In the genomic region with DNA sequence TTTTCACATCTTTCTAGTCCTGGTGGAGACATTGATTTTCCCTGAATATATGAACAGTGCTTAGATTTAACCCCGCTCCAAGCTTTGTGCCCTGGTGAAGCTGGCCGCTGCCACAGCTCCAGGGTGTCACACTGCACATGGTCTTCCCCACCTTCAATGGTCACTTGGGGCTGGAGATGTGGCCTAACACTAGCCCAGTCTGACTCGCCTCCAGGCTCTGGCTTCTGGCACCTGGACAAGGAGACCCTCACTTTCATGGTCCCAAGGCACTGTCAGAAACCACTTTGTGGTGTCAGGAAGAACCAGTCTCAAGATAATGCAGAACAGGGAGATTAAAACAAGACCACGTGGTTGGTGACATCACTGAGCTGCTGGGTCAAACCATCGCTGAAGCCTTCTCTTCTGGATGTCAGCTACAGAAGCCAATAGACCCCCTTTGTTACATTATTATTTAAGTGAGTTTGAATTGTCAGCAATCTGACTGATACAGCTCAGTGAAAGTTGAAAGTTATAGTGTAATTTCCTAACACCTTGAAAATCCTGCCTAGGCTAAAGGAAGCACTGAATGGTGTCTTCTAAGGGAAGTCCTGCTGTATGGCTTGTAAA, we compare ENCODE assay signal across 10 cellular contexts. TPM values are rescaled to one million over a fixed set of nuclear protein-coding genes. Genes with fewer than 3 reads are reported as not detected.
DNase-seq lines count a peak whose midpoint lies in the region; ATAC-seq and TF ChIP-seq lines count a peak whose summit lies in the region.
"Had no signal": no experiment of that assay in that cellular context is flagged by ENCODE, and none has a peak within 500 bp of the region (broad histone marks: within the 10 kb centered on the region; RNA-seq: fewer than 3 reads in every experiment).

No MANE protein-coding gene starts in this region.

- no peaks in the 10 kb centered on the region for H3K36me3 ChIP-seq in Karpas-422 (ENCODE audit: insufficient read depth, low read length)

- peak overlapping the region; percentile 70 for H3K4me2 ChIP-seq in Karpas-422 (ENCODE audit: low read depth, low read length, poor library complexity, severe bottlenecking)

- H3K4me3 ChIP-seq in Karpas-422 (ENCODE audit: low read length), result peak overlapping the region; percentile 31
- H3K4me3 ChIP-seq: skin epidermis had no signal

- H3K36me3 Mint-ChIP-seq in naive B cell, result no peaks in the 10 kb centered on the region

- peak overlapping the region; percentile 78 to 94 (median 84) for H3K4me3 Mint-ChIP-seq in naive B cell

- H3K9me3 ChIP-seq in Karpas-422 (ENCODE audit: low read length), result no peaks in the 10 kb centered on the region

- no peaks in the 10 kb centered on the region for H3K27me3 ChIP-seq in Karpas-422 (ENCODE audit: low read length)

- peaks cover 5% of the 10 kb centered on the region; the same call in 1 of the 2 replicates for H4K20me1 ChIP-seq in Karpas-422 (ENCODE audit: insufficient read depth, low read depth, low read length)

- H3K27ac ChIP-seq in Karpas-422 (ENCODE audit: low read length) (peak overlapping the region; percentile 60), substantia nigra (ENCODE audit: low read depth, low read length, poor library complexity, severe bottlenecking) (no peak overlapping the region)

- H3K4me1 Mint-ChIP-seq in naive B cell, result peaks cover 46 to 72% (median 57%) of the 10 kb centered on the region in 3 donors

- no peaks in the 10 kb centered on the region for H3K9me2 ChIP-seq in Karpas-422 (replicated peaks; ENCODE audit: insufficient read depth, low read length)

- H3K27me3 Mint-ChIP-seq in naive B cell, result no peaks in the 10 kb centered on the region

- peaks cover 38% of the 10 kb centered on the region for H3K4me1 ChIP-seq in Karpas-422 (ENCODE audit: low read length)

- H2AFZ ChIP-seq in Karpas-422 (ENCODE audit: low read length), result no peak overlapping the region

- peak; percentile 79 for DNase-seq in Karpas-422
- DNase-seq in naive B cell, result no peak
- no peak for DNase-seq in SKM-1 treated with dmso at 0.1 percent for 144 hours (lab: John Stamatoyannopoulos, UW; ENCODE audit: unreplicated experiment)
- DNase-seq in GM10266 (ENCODE audit: extremely low spot score), result no peak
- DNase-seq in NCI-H1417 treated with DMSO at 0.1 percent for 48 hours (lab: John Stamatoyannopoulos, UW), result no peak
- no peak for DNase-seq in substantia nigra (lab: John Stamatoyannopoulos, UW)
- DNase-seq: NCI-H774 had no signal

- TF ChIP-seq CTCF in GM10266 (IDR thresholded peaks at IDR 0.05; ENCODE audit: control insufficient read depth, insufficient read depth, low read depth, missing control alignments), result no peak

- no peaks in the 10 kb centered on the region for H3K9me3 Mint-ChIP-seq in naive B cell

- ATAC-seq in GM18861 (IDR thresholded peaks at IDR 0.05; ENCODE audit: unreplicated experiment), result peak; percentile 17
- ATAC-seq in GM21619 (IDR thresholded peaks at IDR 0.05; ENCODE audit: unreplicated experiment), result peak; percentile 30
- peak; percentile 11 to 20 for ATAC-seq in naive B cell (ENCODE audit: low read depth in 2 of 2)

- no peaks in the 10 kb centered on the region for H3K79me2 ChIP-seq in Karpas-422 (ENCODE audit: low read length)

- H3K27ac Mint-ChIP-seq in naive B cell, result peak overlapping the region; percentile 67 to 98 (median 95)

- peak overlapping the region; percentile 2; the same call in 1 of the 2 replicates for H3K9ac ChIP-seq in Karpas-422 (ENCODE audit: low read length)

RNA-seq across cellular contexts. Expression of a gene that starts 55.1 kb away (rescaled TPM):
- 14.1 and 32.9 TPM in 2 replicates for total RNA-seq in Karpas-422 (2014; rRNA removed; shearing (Covaris generic); ENCODE audit: low replicate concordance)
- polyA plus RNA-seq in naive B cell (ENCODE audit: low read depth in 6 of 6), result 10 to 100 TPM in 2 of 6 donors, 1 to 10 TPM in 4; 2.9 to 15.6 (median 9.0) TPM
